In genomic region chr4:168805341-168805740, GRCh38 we compare ENCODE assay signal across 21 cellular contexts.
"Had no signal": no experiment of that assay in that cellular context is flagged by ENCODE, and none has a peak within 500 bp of the region (broad histone marks: within the 10 kb centered on the region; RNA-seq: fewer than 3 reads in every experiment).

No MANE protein-coding gene starts in this region.

- H3K4me3 Mint-ChIP-seq: activated naive CD4-positive, alpha-beta T cell treated with anti-CD3 and anti-CD28 coated beads, Interleukin-2, amount 10 ng/mL, durations not matched to agents 7 days and 5 days; activated naive CD8-positive, alpha-beta T cell treated with anti-CD3 and anti-CD28 coated beads, Interleukin-2, amount 50 U/mL, for 24 hours; dendritic cell treated with granulocyte-macrophage colony-stimulating factor and Interleukin-4, amounts not matched to agents 40 ng/mL and 50 ng/mL, for 4 days had no signal

- H3K27me3 ChIP-seq: esophagus squamous epithelium, foreskin keratinocyte, ovary, tibial artery, vagina had no signal

- H3K9me3 Mint-ChIP-seq: activated naive CD4-positive, alpha-beta T cell treated with anti-CD3 and anti-CD28 coated beads, Interleukin-2, amount 10 ng/mL, durations not matched to agents 7 days and 5 days; activated naive CD8-positive, alpha-beta T cell treated with anti-CD3 and anti-CD28 coated beads, Interleukin-2, amount 50 U/mL, for 24 hours; dendritic cell treated with granulocyte-macrophage colony-stimulating factor and Interleukin-4, amounts not matched to agents 40 ng/mL and 50 ng/mL, for 4 days had no signal

- H3K4me1 Mint-ChIP-seq: activated naive CD4-positive, alpha-beta T cell treated with anti-CD3 and anti-CD28 coated beads, Interleukin-2, amount 10 ng/mL, durations not matched to agents 7 days and 5 days; activated naive CD8-positive, alpha-beta T cell treated with anti-CD3 and anti-CD28 coated beads, Interleukin-2, amount 50 U/mL, for 24 hours had no signal

- H3K27ac ChIP-seq: ovary, vagina had no signal

- H3K4me3 ChIP-seq: esophagus squamous epithelium, ovary, tibial artery, vagina had no signal

- H3K27ac Mint-ChIP-seq: activated naive CD4-positive, alpha-beta T cell treated with anti-CD3 and anti-CD28 coated beads, Interleukin-2, amount 10 ng/mL, durations not matched to agents 7 days and 5 days; activated naive CD8-positive, alpha-beta T cell treated with anti-CD3 and anti-CD28 coated beads, Interleukin-2, amount 50 U/mL, for 24 hours; dendritic cell treated with granulocyte-macrophage colony-stimulating factor and Interleukin-4, amounts not matched to agents 40 ng/mL and 50 ng/mL, for 4 days had no signal

- H3K36me3 ChIP-seq: esophagus squamous epithelium, ovary, tibial artery, vagina had no signal

- H3K36me3 Mint-ChIP-seq: activated naive CD4-positive, alpha-beta T cell treated with anti-CD3 and anti-CD28 coated beads, Interleukin-2, amount 10 ng/mL, durations not matched to agents 7 days and 5 days had no signal

- DNase-seq: activated CD4-positive, CD25-positive, alpha-beta regulatory T cell treated with anti-CD3 and anti-CD28 coated beads, Interleukin-2, amount 50 U/mL, for 72 hours; activated CD8-positive, alpha-beta memory T cell treated with anti-CD3 and anti-CD28 coated beads for 24 hours; activated CD8-positive, alpha-beta memory T cell treated with anti-CD3 and anti-CD28 coated beads, Interleukin-2, amount 50 U/mL, for 48 hours; activated effector memory CD4-positive, alpha-beta T cell treated with Interleukin-2 at 50 U/mL for 16 hours; activated naive CD4-positive, alpha-beta T cell treated with anti-CD3 and anti-CD28 coated beads, Interleukin-2, amount 10 ng/mL, durations not matched to agents 7 days and 5 days; activated naive CD8-positive, alpha-beta T cell treated with anti-CD3 and anti-CD28 coated beads, Interleukin-2, amount 50 U/mL, for 24 hours; activated T-cell treated with anti-CD3 and anti-CD28 coated beads, Interleukin-2, amount 50 U/mL, for 48 hours; aorta; cerebellar nuclear complex; effector CD8-positive, alpha-beta T cell; esophagus squamous epithelium; foreskin keratinocyte; hypothalamus; ovary; stimulated activated CD4-positive, alpha-beta T cell treated with anti-CD3 and anti-CD28 coated beads, Interleukin-12 subunit alpha, Interleukin-12 subunit beta, amount 100 ng/mL, for 4 hours; stimulated activated CD4-positive, alpha-beta T cell treated with anti-CD3 and anti-CD28 coated beads, Interleukin-1b, Interleukin-23, amount 100 ng/mL, for 48 hours; stimulated activated naive CD8-positive, alpha-beta T cell treated with anti-CD3 and anti-CD28 coated beads, Interleukin-15, Interleukin-2, amounts not matched to agents 100 U/mL and 50 U/mL, for 24 hours; substantia nigra; tibial artery had no signal

- H3K9me3 ChIP-seq: esophagus squamous epithelium, ovary, tibial artery, vagina had no signal
